In the genomic region with DNA sequence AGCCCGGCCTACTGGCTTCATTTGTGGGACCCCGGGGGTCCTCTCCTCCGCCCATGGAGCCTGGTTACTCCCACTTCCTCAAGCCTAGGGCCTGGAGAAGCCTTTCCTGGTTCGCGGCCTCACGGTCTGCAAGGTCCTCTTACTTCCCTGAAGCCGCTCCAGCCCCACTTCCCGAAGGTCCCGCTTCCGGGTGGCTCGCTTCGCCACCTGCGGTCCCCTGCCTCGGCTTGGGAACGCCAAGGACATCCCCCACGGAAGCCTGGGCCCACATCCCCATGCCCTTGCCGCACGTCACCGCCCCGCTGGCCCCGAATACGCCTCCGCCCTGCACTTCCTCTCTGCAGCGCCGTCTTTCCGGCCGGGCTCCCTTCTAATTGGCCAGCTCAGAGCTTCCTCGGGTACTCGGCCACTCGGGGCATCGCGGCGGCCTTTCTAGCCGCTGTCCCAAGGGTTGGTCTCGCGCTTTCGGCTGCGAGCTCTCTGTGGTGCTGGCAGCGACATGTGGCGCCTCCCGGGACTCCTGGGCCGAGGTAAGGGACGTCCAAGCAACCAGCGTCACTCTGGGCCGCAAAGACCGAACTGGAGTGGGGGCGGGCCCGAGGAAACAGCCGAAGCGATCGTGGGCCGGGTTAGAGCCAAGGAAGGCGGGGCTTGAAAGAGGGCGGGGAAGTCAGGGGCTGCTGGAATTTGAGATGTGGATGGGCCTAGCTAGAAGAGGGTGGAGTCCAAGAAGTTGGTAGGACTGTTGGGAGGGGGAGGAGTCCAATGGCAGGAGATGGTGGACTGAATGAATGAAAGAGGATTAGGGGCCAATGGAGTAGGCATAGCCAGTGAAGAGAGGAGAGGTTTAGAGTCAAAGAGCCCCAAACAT, we compare ENCODE assay signal across 8 cellular contexts. TPM values are rescaled to one million over a fixed set of nuclear protein-coding genes. Genes with fewer than 3 reads are reported as not detected.
DNase-seq lines count a peak whose midpoint lies in the region; ATAC-seq and TF ChIP-seq lines count a peak whose summit lies in the region.

A gene with protein sequence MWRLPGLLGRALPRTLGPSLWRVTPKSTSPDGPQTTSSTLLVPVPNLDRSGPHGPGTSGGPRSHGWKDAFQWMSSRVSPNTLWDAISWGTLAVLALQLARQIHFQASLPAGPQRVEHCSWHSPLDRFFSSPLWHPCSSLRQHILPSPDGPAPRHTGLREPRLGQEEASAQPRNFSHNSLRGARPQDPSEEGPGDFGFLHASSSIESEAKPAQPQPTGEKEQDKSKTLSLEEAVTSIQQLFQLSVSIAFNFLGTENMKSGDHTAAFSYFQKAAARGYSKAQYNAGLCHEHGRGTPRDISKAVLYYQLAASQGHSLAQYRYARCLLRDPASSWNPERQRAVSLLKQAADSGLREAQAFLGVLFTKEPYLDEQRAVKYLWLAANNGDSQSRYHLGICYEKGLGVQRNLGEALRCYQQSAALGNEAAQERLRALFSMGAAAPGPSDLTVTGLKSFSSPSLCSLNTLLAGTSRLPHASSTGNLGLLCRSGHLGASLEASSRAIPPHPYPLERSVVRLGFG (plus strand): TSS at position 429 of the 871 bp plus-strand sequence. CDS start 71 bp downstream, at position 500.

- intact Hi-C loops in T-helper 2 cell treated with Interferon-gamma antibody and Interleukin-4, amounts not matched to agents 100 ng/mL and 5 ng/mL, for 36 hours (cut with micrococcal nuclease): loop anchor here (1.0 to 5.0 kb wide), 8 partner anchors 37 to 287 kb away; a partner anchor contains a TSS
- intact Hi-C loops in uterus (cut with DNase I; ENCODE audit: low total_unique reads): no loop called here

- TF ChIP-seq CTCF in right atrium auricular region (IDR thresholded peaks at IDR 0.05): no peak
- TF ChIP-seq CTCF in uterus (IDR thresholded peaks at IDR 0.05): peak in 2 of 4 experiments; percentile 25 to 30

- TF ChIP-seq POLR2A in GM15510 (IDR thresholded peaks at IDR 0.05; ENCODE audit: borderline replicate concordance, extremely low read depth, insufficient read length) (peak; percentile 83), uterus (IDR thresholded peaks at IDR 0.05) (peak; percentile 61 to 87)

- H3K4me1 ChIP-seq in right atrium auricular region (peaks cover 0 to 43% of the 10 kb centered on the region in 2 donors), uterus (peaks cover 4 to 5% of the 10 kb centered on the region in 2 donors)

- H3K36me3 ChIP-seq in right atrium auricular region (peaks cover 41% of the 10 kb centered on the region), uterus (no peaks in the 10 kb centered on the region)

- DNase-seq in NCI-H146 treated with DMSO at 0.1 percent for 48 hours (lab: John Stamatoyannopoulos, UW; ENCODE audit: unreplicated experiment) (peak; percentile 82), anterior cingulate cortex (lab: John Stamatoyannopoulos, UW) (peak; percentile 61 to 99 (median 93)), right atrium auricular region (ENCODE audit: low spot score) (peak; percentile 96), pulmonary artery endothelial cell (ENCODE audit: low read depth, low spot score) (peak; percentile 80), uterus (peak; percentile 93 to 95)

- H3K9me3 ChIP-seq in right atrium auricular region (no peaks in the 10 kb centered on the region), uterus (no peaks in the 10 kb centered on the region)

- peak within 1 kb of the TSS; percentile 92 to 96 for H3K27ac ChIP-seq in right atrium auricular region
- H3K27ac ChIP-seq in uterus: peak within 1 kb of the TSS; percentile 97 to 99

- H3K27me3 ChIP-seq in right atrium auricular region (no peaks in the 10 kb centered on the region), uterus (no peaks in the 10 kb centered on the region)

- peak; percentile 97 for ATAC-seq in HG02870 (IDR thresholded peaks at IDR 0.05; ENCODE audit: unreplicated experiment)

- H3K4me3 ChIP-seq in right atrium auricular region (peak within 1 kb of the TSS; percentile 50 to 71), uterus (peak within 1 kb of the TSS; percentile 77 to 83)

RNA-seq across cellular contexts. Expression of the gene that starts here (rescaled TPM):
- 82.5 and 84.0 TPM in 2 replicates for total RNA-seq in T-helper 2 cell treated with Interferon-gamma antibody and Interleukin-4, amounts not matched to agents 100 ng/mL and 5 ng/mL, for 36 hours
- total RNA-seq in right atrium auricular region: 10 to 100 TPM; 49.5 to 89.1 TPM
- 45.1 and 61.3 TPM in 2 replicates for total RNA-seq in pulmonary artery endothelial cell
- total RNA-seq in uterus: 100 to 1,000 TPM in 1 of 4 donors, 10 to 100 TPM in 3; 24.7 to 102 (median 45.8) TPM

Comparison
In these comparisons a context has a peak if more than half of its experiments do, and no peak if none do; other contexts are left out.
1. Peak in every context shown above with its lines: DNase-seq, ATAC-seq, H3K4me3 ChIP-seq and H3K27ac ChIP-seq.